8 cellular contexts compared by ENCODE assay signal in genomic region chr10:75099952-75100763, GRCh38. TPM values are rescaled to one million over a fixed set of nuclear protein-coding genes. Genes with fewer than 3 reads are reported as not detected.
DNase-seq lines count a peak whose midpoint lies in the region; ATAC-seq and TF ChIP-seq lines count a peak whose summit lies in the region.

No MANE protein-coding gene starts in this region.

- H3K4me1 ChIP-seq in BE2C (no peaks in the 10 kb centered on the region), SJSA1 (replicated peaks) (no peaks in the 10 kb centered on the region), transverse colon (peaks cover 0 to 3% (median 0%) of the 10 kb centered on the region in 4 donors)

- no peaks in the 10 kb centered on the region for H3K27me3 ChIP-seq in BE2C
- no peaks in the 10 kb centered on the region for H3K27me3 ChIP-seq in SJSA1 (replicated peaks)
- H3K27me3 ChIP-seq in transverse colon: no peaks in the 10 kb centered on the region

- intact Hi-C loops in head of caudate nucleus (cut with DNase I): loop anchor here (5.0 to 10.0 kb wide), 2 partner anchors 275 to 833 kb away; partner anchors contain the start of gene KAT6B
- intact Hi-C loops in posterior cingulate gyrus (cut with DNase I): loop anchor here (1.0 to 5.0 kb wide), 4 partner anchors 78 to 856 kb away; partner anchors contain the start of gene KAT6B
- intact Hi-C loops in transverse colon (cut with DNase I; ENCODE audit: low total_unique reads): loop anchor here (2.0 kb wide), 2 partner anchors 679 to 833 kb away; no protein-coding TSS in a partner anchor

- H3K27ac ChIP-seq in SJSA1 (no peak overlapping the region), transverse colon (no peak overlapping the region)

- H3K4me3 ChIP-seq in BE2C (ENCODE audit: low read depth, low read length) (no peak overlapping the region), SJSA1 (no peak overlapping the region), transverse colon (no peak overlapping the region)

- peak; percentile 75 for ATAC-seq in GM18907 (IDR thresholded peaks at IDR 0.05; ENCODE audit: unreplicated experiment)
- ATAC-seq in HG03442 (IDR thresholded peaks at IDR 0.05; ENCODE audit: unreplicated experiment): peak; percentile 75

- WGBS in transverse colon (ENCODE audit: low coverage in 1 of 2), 2 donors: 32% methylated on average over 18 of the region's 18 CpGs; no CpG with 5 or more reads in 1 of the 2 donors

- DNase-seq in BE2C (peak; percentile 80), SJSA1 (ENCODE audit: low read depth in 1 of 2, low spot score in 2 of 2) (peak; percentile 56 to 78), head of caudate nucleus (peak; percentile 71 to 94 (median 84)), posterior cingulate gyrus (peak; percentile 69 to 97 (median 86)), transverse colon (peak; percentile 84)
- DNase-seq in activated naive CD4-positive, alpha-beta T cell treated with Interleukin-2 at 50 U/mL for 16 hours: peak; percentile 83

- H3K9me3 ChIP-seq in BE2C (no peaks in the 10 kb centered on the region), SJSA1 (replicated peaks) (no peaks in the 10 kb centered on the region), transverse colon (no peaks in the 10 kb centered on the region)

- TF ChIP-seq EP300 in transverse colon (IDR thresholded peaks at IDR 0.05; ENCODE audit: low read depth): no peak

- TF ChIP-seq POLR2A in transverse colon (IDR thresholded peaks at IDR 0.05): no peak

- H3K36me3 ChIP-seq in BE2C (no peaks in the 10 kb centered on the region), SJSA1 (no peaks in the 10 kb centered on the region), transverse colon (no peaks in the 10 kb centered on the region)

- in situ Hi-C loops in transverse colon (cut with MboI; ENCODE audit: low pct_ligation_motif_present in 1 of 4, low pct_unique_long_range_greater_than_20kb in 1 of 4, low sequenced_read_pairs in 3 of 4): loop anchor here (10.0 to 25.0 kb wide), 3 partner anchors 137 to 855 kb away; partner anchors contain the start of gene COMTD1 (in 1 of the 4)

- TF ChIP-seq CTCF in BE2C (IDR thresholded peaks at IDR 0.05; ENCODE audit: low read depth, low read length) (peak; percentile 83), transverse colon (IDR thresholded peaks at IDR 0.05) (peak; percentile 97 to 99 (median 98))

RNA-seq across cellular contexts. Expression of gene SAMD8, which starts 11.3 kb away (rescaled TPM):
- polyA plus RNA-seq in BE2C (2012; ENCODE audit: insufficient read depth, insufficient read length, low read depth): 4.0 TPM
- 11.0 and 24.8 TPM in 2 replicates for total RNA-seq in SJSA1 (2014; rRNA removed; shearing (Covaris generic))
- 10 to 100 TPM in 3 of 4 donors, 1 to 10 TPM in 1; 4.6 to 26.6 (median 17.7) TPM for total RNA-seq in transverse colon
